In genomic region chr3:45435961-45436360, GRCh38 we compare ENCODE assay signal across 27 cellular contexts.
"Had no signal": no experiment of that assay in that cellular context is flagged by ENCODE, and none has a peak within 500 bp of the region (broad histone marks: within the 10 kb centered on the region; RNA-seq: fewer than 3 reads in every experiment).

No MANE protein-coding gene starts in this region.

- H3K4me1 Mint-ChIP-seq: endodermal cell; stimulated activated effector memory CD8-positive, alpha-beta T cell treated with anti-CD3 and anti-CD28 coated beads, Interleukin-12 subunit alpha, Interleukin-12 subunit beta, amount 100 ng/mL, for 72 hours had no signal

- H3K27ac Mint-ChIP-seq: endodermal cell; naive thymus-derived CD4-positive, alpha-beta T cell; nephron; neural progenitor cell; progenitor cell of endocrine pancreas; stimulated activated effector memory CD8-positive, alpha-beta T cell treated with anti-CD3 and anti-CD28 coated beads, Interleukin-12 subunit alpha, Interleukin-12 subunit beta, amount 100 ng/mL, for 72 hours; type B pancreatic cell had no signal

- H3K27me3 ChIP-seq: esophagus squamous epithelium, neural progenitor cell, right atrium auricular region, stomach, thyroid gland had no signal

- H3K4me3 ChIP-seq: esophagus squamous epithelium, lung, neural progenitor cell, right atrium auricular region, smooth muscle cell, stomach, thyroid gland had no signal

- ATAC-seq: left ventricle myocardium superior; naive thymus-derived CD4-positive, alpha-beta T cell; sciatic nerve; stimulated activated effector memory CD8-positive, alpha-beta T cell treated with anti-CD3 and anti-CD28 coated beads, Interleukin-12 subunit alpha, Interleukin-12 subunit beta, amount 100 ng/mL, for 72 hours had no signal

- H3K4me3 Mint-ChIP-seq: endodermal cell; naive thymus-derived CD4-positive, alpha-beta T cell; nephron; neural progenitor cell; stimulated activated effector memory CD8-positive, alpha-beta T cell treated with anti-CD3 and anti-CD28 coated beads, Interleukin-12 subunit alpha, Interleukin-12 subunit beta, amount 100 ng/mL, for 72 hours; type B pancreatic cell had no signal

- DNase-seq: cerebellar nuclear complex; cortex of kidney; effector CD8-positive, alpha-beta T cell; endodermal cell; erythroblast; esophagus squamous epithelium; foreskin melanocyte; hypothalamus; left ventricle myocardium superior; mesendoderm; midbrain; naive thymus-derived CD4-positive, alpha-beta T cell; stimulated activated CD4-positive, alpha-beta T cell treated with anti-CD3 and anti-CD28 coated beads, Interleukin-12 subunit alpha, Interleukin-12 subunit beta, amount 100 ng/mL, for 4 hours; stimulated activated CD4-positive, alpha-beta T cell treated with anti-CD3 and anti-CD28 coated beads, Interleukin-2, amount 100 ng/mL, for 24 hours; stimulated activated CD4-positive, alpha-beta T cell treated with anti-CD3 and anti-CD28 coated beads, Interleukin-4, amount 100 ng/mL, for 24 hours; stimulated activated naive CD4-positive, alpha-beta T cell treated with Interleukin-2 at 50 U/mL for 16 hours; stomach; thyroid gland had no signal

- H3K27me3 Mint-ChIP-seq: naive thymus-derived CD4-positive, alpha-beta T cell; progenitor cell of endocrine pancreas; type B pancreatic cell had no signal

- H3K9me3 ChIP-seq: esophagus squamous epithelium, right atrium auricular region, stomach, thyroid gland had no signal

- H3K36me3 ChIP-seq: esophagus squamous epithelium, right atrium auricular region, thyroid gland had no signal

- H3K9me3 Mint-ChIP-seq: endodermal cell; stimulated activated effector memory CD8-positive, alpha-beta T cell treated with anti-CD3 and anti-CD28 coated beads, Interleukin-12 subunit alpha, Interleukin-12 subunit beta, amount 100 ng/mL, for 72 hours; type B pancreatic cell had no signal
